In the genomic region with DNA sequence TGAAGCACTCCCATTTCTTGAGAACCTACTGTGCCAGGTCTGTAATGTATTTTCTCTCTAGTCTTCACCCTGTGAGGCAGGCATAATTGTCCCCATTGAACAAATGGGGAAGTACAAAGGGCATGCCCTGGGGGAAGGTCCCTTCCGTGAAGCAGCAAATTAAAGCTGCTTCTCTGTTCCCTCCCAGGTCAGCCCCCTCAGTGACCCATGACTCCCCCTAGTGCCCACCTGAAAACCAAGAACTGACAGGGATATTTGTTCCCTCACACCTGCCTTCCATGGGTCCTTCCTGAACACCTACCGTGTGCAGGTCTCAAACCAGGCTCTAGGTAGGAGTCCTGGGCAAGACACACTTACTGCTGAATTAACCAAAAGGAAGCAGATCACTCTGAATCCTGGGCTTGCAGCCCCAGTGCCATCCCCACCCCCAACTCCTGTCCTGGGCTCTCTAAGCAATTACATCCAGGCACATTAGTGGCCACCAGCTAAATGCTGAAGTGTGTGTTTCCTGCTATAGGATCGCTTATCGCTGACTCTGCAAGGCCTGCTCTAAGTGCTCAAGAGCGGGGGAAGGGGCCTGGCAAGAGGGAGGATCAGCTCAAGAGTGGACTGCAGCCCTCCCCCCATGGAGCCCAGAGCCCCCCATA, we compare ENCODE assay signal across 10 cellular contexts.
DNase-seq lines count a peak whose midpoint lies in the region; ATAC-seq, FAIRE-seq and TF ChIP-seq lines count a peak whose summit lies in the region.
"Had no signal": no experiment of that assay in that cellular context is flagged by ENCODE, and none has a peak within 500 bp of the region (broad histone marks: within the 10 kb centered on the region; RNA-seq: fewer than 3 reads in every experiment).

No MANE protein-coding gene starts in this region.

- no peaks in the 10 kb centered on the region for H4K20me1 ChIP-seq in HepG2 (ENCODE audit: insufficient read depth, low read length)

- POLR2A ChIA-PET in HepG2 (lab: Yijun Ruan, JAX): no interaction called here

- BruUV-seq in HepG2 (replicated peaks; lab: Mats Ljungman, UMichigan): no TSS peak

- H3K27ac ChIP-seq in HepG2 (ENCODE audit: extremely low read length, insufficient read depth, low read length) (no peak overlapping the region), colonic mucosa (no peak overlapping the region)

- no peak overlapping the region for H3K9ac ChIP-seq in HepG2 (ENCODE audit: insufficient read depth, low read depth, low read length)
- H3K9ac ChIP-seq in colonic mucosa (ENCODE audit: low read depth in 2 of 2, low read length in 2 of 2): no peak overlapping the region

- intact Hi-C loops in HepG2 (cut with micrococcal nuclease; ENCODE audit: unreplicated experiment): no loop called here
- intact Hi-C loops in colonic mucosa (cut with DNase I): no loop called here

- DNase-seq in NCI-H82 (lab: John Stamatoyannopoulos, UW) (peak; percentile 40), HepG2 (ENCODE audit: low spot score) (no peak), GM19240 (ENCODE audit: insufficient read length, low spot score) (no peak), GOT3 (lab: John Stamatoyannopoulos, UW) (no peak), colonic mucosa (no peak)
- DNase-seq: naive thymus-derived CD4-positive, alpha-beta T cell; NCI-H524 treated with DMSO at 0.1 percent for 48 hours had no signal

- WGBS in HepG2 (ENCODE audit: low lambda C conversion rate): 60% methylated on average over 5 of the region's 5 CpGs

- CTCF ChIA-PET in HepG2 (lab: Yijun Ruan, JAX; ENCODE audit: low intra/inter-chr PET ratio, low total read pairs): no interaction called here

- TF ChIP-seq EP300 in HepG2 (IDR thresholded peaks at IDR 0.05; ENCODE audit: low read depth in 2 of 2, low read length in 2 of 2) (no peak), HepG2 (CRISPR knock-in tag; IDR thresholded peaks at IDR 0.05; ENCODE audit: borderline replicate concordance) (no peak)

- TF ChIP-seq RAD21 in HepG2 (CRISPR knock-in tag; IDR thresholded peaks at IDR 0.05): no peak

- H3K9me3 ChIP-seq in HepG2 (ENCODE audit: low read length) (no peaks in the 10 kb centered on the region), colonic mucosa (no peaks in the 10 kb centered on the region)

- H3K4me3 ChIP-seq in HepG2 (replicated peaks in 1 of 3; ENCODE audit: insufficient read depth in 1 of 3, low read depth in 2 of 3, low read length in 3 of 3) (no peak overlapping the region), colonic mucosa (no peak overlapping the region)

- in situ Hi-C loops in HepG2 (cut with HindIII; ENCODE audit: extremely low pct_ligation_motif_present, low pct_unique_long_range_greater_than_20kb): no loop called here

- TF ChIP-seq POLR2A in HepG2 (IDR thresholded peaks at IDR 0.05; ENCODE audit: insufficient read depth in 1 of 2, low read depth in 2 of 2, low read length in 2 of 2): no peak

- H3K4me1 ChIP-seq in HepG2 (ENCODE audit: insufficient read depth, low read length): no peaks in the 10 kb centered on the region
- no peaks in the 10 kb centered on the region for H3K4me1 ChIP-seq in colonic mucosa

- H3K4me2 ChIP-seq in HepG2 (ENCODE audit: low read depth, low read length): no peak overlapping the region

- no peaks in the 10 kb centered on the region for H3K36me3 ChIP-seq in HepG2 (replicated peaks in 1 of 2; ENCODE audit: control insufficient read depth in 1 of 2, insufficient read depth in 2 of 2, low read length in 2 of 2)
- H3K36me3 ChIP-seq in colonic mucosa: no peaks in the 10 kb centered on the region

- peak; percentile 58 for ATAC-seq in GM18520 (IDR thresholded peaks at IDR 0.05; ENCODE audit: unreplicated experiment)
- peak; percentile 56 for ATAC-seq in HG02885 (IDR thresholded peaks at IDR 0.05; ENCODE audit: poor library complexity, unreplicated experiment)
- ATAC-seq in HepG2: peak; percentile 84
- ATAC-seq: activated CD4-positive, CD25-positive, alpha-beta regulatory T cell treated with anti-CD3 and anti-CD28 coated beads, Interleukin-2, amount 50 U/mL, for 24 hours; naive thymus-derived CD4-positive, alpha-beta T cell had no signal

- FAIRE-seq in HepG2 (lab: Jason Lieb, UNC): no peak

- no peaks in the 10 kb centered on the region for H3K79me2 ChIP-seq in HepG2 (ENCODE audit: insufficient read depth, low read length)

- no peak overlapping the region for H2AFZ ChIP-seq in HepG2 (ENCODE audit: low read length)

- H3K27me3 ChIP-seq in HepG2 (ENCODE audit: control insufficient read depth in 1 of 2, insufficient read depth in 2 of 2, low read length in 2 of 2) (0 out of 5 replicates have a peak, but pooled peaks cover 2 to 3% of the 10 kb centered on the region in 2 experiments), colonic mucosa (no peaks in the 10 kb centered on the region)

- TF ChIP-seq CTCF in HepG2 (CRISPR knock-in tag; IDR thresholded peaks at IDR 0.05): peak; percentile 50
- no peak for TF ChIP-seq CTCF in colonic mucosa (IDR thresholded peaks at IDR 0.05)

TF ChIP-seq in HepG2, 621 proteins besides CTCF, POLR2A, EP300 and RAD21:
- TF ChIP-seq ZSCAN22 (CRISPR knock-in tag; IDR thresholded peaks at IDR 0.05) (no peak), MAFF (IDR thresholded peaks at IDR 0.05; ENCODE audit: low read depth, low read length) (0 out of 2 replicates have a peak, but pooled peaks have one; percentile 17), MAFK (conservative IDR thresholded peaks at IDR 0.05 in 1 of 2, IDR thresholded peaks at IDR 0.05 in 1 of 2; ENCODE audit: low read length in 2 of 2) (peak; percentile 29 to 49; a peak in 2 of 4 replicates), STAG1 (CRISPR knock-in tag; IDR thresholded peaks at IDR 0.05) (peak; percentile 43)
